13 cellular contexts compared by ENCODE assay signal in genomic region chr21:46095814-46096595, GRCh38. TPM values are rescaled to one million over a fixed set of nuclear protein-coding genes. Genes with fewer than 3 reads are reported as not detected.
A peak's percentile ranks its signal among the peaks of the same experiment; 100 is the strongest.
DNase-seq lines count a peak whose midpoint lies in the region; ATAC-seq and TF ChIP-seq lines count a peak whose summit lies in the region.
"Had no signal": no experiment of that assay in that cellular context is flagged by ENCODE, and none has a peak within 500 bp of the region (broad histone marks: within the 10 kb centered on the region; RNA-seq: fewer than 3 reads in every experiment).

No MANE protein-coding gene starts in this region.

- H4K8ac ChIP-seq in H9 (replicated peaks; ENCODE audit: insufficient read length, low read depth, low read length), result no peak overlapping the region

- H3K27ac Mint-ChIP-seq in CD8-positive, alpha-beta memory T cell, result peak overlapping the region in 2 of 8 donors; percentile 7 to 24
- H3K27ac Mint-ChIP-seq in H9, result no peak overlapping the region; a peak in 1 of 7 replicates
- H3K27ac Mint-ChIP-seq: stimulated activated naive CD8-positive, alpha-beta T cell treated with anti-CD3 and anti-CD28 coated beads, Interleukin-15, amount 100 ng/mL, for 72 hours had no signal

- no peak overlapping the region for H3K9ac ChIP-seq in H9 (ENCODE audit: extremely low read depth, insufficient read length, low read length)

- no peak for TF ChIP-seq EP300 in gastroesophageal sphincter (IDR thresholded peaks at IDR 0.05)

- no peak overlapping the region for H4K91ac ChIP-seq in H9 (ENCODE audit: insufficient read length, low read depth, low read length)

- CTCF ChIA-PET in CD8-positive, alpha-beta memory T cell (lab: Charles Lee), result no interaction called here

- peaks cover 8% of the 10 kb centered on the region for H3K23me2 ChIP-seq in H9 (ENCODE audit: insufficient read length, low read depth, low read length, poor library complexity, severe bottlenecking)

- H3K36me3 Mint-ChIP-seq in CD8-positive, alpha-beta memory T cell, result no peaks in the 10 kb centered on the region
- peaks cover 15 to 21% (median 15%) of the 10 kb centered on the region in 3 experiments for H3K36me3 Mint-ChIP-seq in H9 (ENCODE audit: insufficient read depth in 1 of 3, low read depth in 3 of 3)

- no peak for TF ChIP-seq POLR2A in gastroesophageal sphincter (IDR thresholded peaks at IDR 0.05)

- H3K23ac ChIP-seq in H9 (ENCODE audit: insufficient read length, low read depth, low read length), result no peak overlapping the region

- no peaks in the 10 kb centered on the region for H3K4me1 ChIP-seq in CD8-positive, alpha-beta memory T cell (ENCODE audit: insufficient read depth, low read length)
- H3K4me1 ChIP-seq in H9 (ENCODE audit: insufficient read depth, low read length), result no peaks in the 10 kb centered on the region; the same call in 1 of the 2 replicates
- peaks cover 6 to 88% (median 27%) of the 10 kb centered on the region in 3 donors for H3K4me1 ChIP-seq in gastroesophageal sphincter

- H3K18ac ChIP-seq in H9 (ENCODE audit: insufficient read length, low read depth, low read length), result no peak overlapping the region

- H3K4me3 ChIP-seq in CD8-positive, alpha-beta memory T cell (ENCODE audit: low read length), result no peak overlapping the region
- H3K4me3 ChIP-seq in gastroesophageal sphincter, result no peak overlapping the region

- no peak overlapping the region for H3T11ph ChIP-seq in H9 (ENCODE audit: low read length)

- no CpG with 5 or more reads among the region's 12 CpGs for WGBS in H9 (ENCODE audit: extremely low coverage, insufficient read length, low lambda C conversion rate)
- 85 to 95% methylated on average over 4 of the region's 12 CpGs for WGBS in gastroesophageal sphincter (ENCODE audit: low coverage in 1 of 2), 2 donors

- ATAC-seq in gastroesophageal sphincter, result no peak
- ATAC-seq in HG02798 (IDR thresholded peaks at IDR 0.05; ENCODE audit: poor library complexity, unreplicated experiment), result no peak
- ATAC-seq: activated T-cell treated with anti-CD3 and anti-CD28 coated beads, Interleukin-2, amount 50 U/mL, for 4 hours; stimulated activated naive CD8-positive, alpha-beta T cell treated with anti-CD3 and anti-CD28 coated beads, Interleukin-15, amount 100 ng/mL, for 72 hours had no signal

- H2BK5ac ChIP-seq in H9 (ENCODE audit: insufficient read length, low read length), result no peak overlapping the region

- no peaks in the 10 kb centered on the region for H3K27me3 ChIP-seq in CD8-positive, alpha-beta memory T cell (ENCODE audit: insufficient read depth, low read length, poor library complexity, severe bottlenecking)
- peaks cover 5% of the 10 kb centered on the region; the same call in 1 of the 2 replicates for H3K27me3 ChIP-seq in H9 (ENCODE audit: insufficient read depth, low read length)
- peaks cover 5% of the 10 kb centered on the region for H3K27me3 ChIP-seq in gastroesophageal sphincter

- no peaks in the 10 kb centered on the region for H3K36me3 ChIP-seq in CD8-positive, alpha-beta memory T cell (ENCODE audit: insufficient read depth, low read length)
- H3K36me3 ChIP-seq in gastroesophageal sphincter, result no peaks in the 10 kb centered on the region

- no peak overlapping the region for H3K4ac ChIP-seq in H9 (ENCODE audit: low read depth, low read length)

- no peak overlapping the region for H3K27ac ChIP-seq in CD8-positive, alpha-beta memory T cell (ENCODE audit: low read depth, low read length)
- H3K27ac ChIP-seq in H9 (ENCODE audit: insufficient read length, low read depth, low read length) (no peak overlapping the region), gastroesophageal sphincter (peak overlapping the region; percentile 98 to 100 (median 98)), substantia nigra (ENCODE audit: low read depth, low read length, poor library complexity, severe bottlenecking) (no peak overlapping the region)

- no peak overlapping the region for H2AFZ ChIP-seq in H9 (ENCODE audit: low read length)

- H2AK5ac ChIP-seq in H9 (ENCODE audit: insufficient read length, low read length), result no peak overlapping the region

- POLR2A ChIA-PET in CD8-positive, alpha-beta memory T cell (lab: Charles Lee), result no interaction called here

- intact Hi-C loops in posterior vena cava (cut with DNase I), result loop anchor here (5.0 kb wide), 2 partner anchors 104 to 124 kb away; no protein-coding TSS in a partner anchor

- H3K14ac ChIP-seq in H9 (ENCODE audit: insufficient read depth, low read length), result no peak overlapping the region

- H4K20me1 ChIP-seq in H9 (ENCODE audit: control insufficient read depth, insufficient read depth, insufficient read length), result no peaks in the 10 kb centered on the region

- peaks cover 0 to 6% (median 0%) of the 10 kb centered on the region in 5 donors for H3K9me3 Mint-ChIP-seq in CD8-positive, alpha-beta memory T cell
- H3K9me3 Mint-ChIP-seq in H9, result peaks cover 19 to 33% of the 10 kb centered on the region in 2 experiments
- H3K9me3 Mint-ChIP-seq: activated T-cell treated with anti-CD3 and anti-CD28 coated beads, Interleukin-2, amount 50 U/mL, for 4 hours had no signal

- H3K27me3 Mint-ChIP-seq in CD8-positive, alpha-beta memory T cell, result peaks cover 13 to 19% of the 10 kb centered on the region in 2 donors
- H3K27me3 Mint-ChIP-seq in H9 (ENCODE audit: low read depth), result peaks cover 23% of the 10 kb centered on the region

- peak in 1 of 5 donors; percentile 33 for DNase-seq in CD8-positive, alpha-beta memory T cell
- DNase-seq in H9 (peak; percentile 16), posterior vena cava (ENCODE audit: low spot score) (peak; percentile 73), substantia nigra (lab: John Stamatoyannopoulos, UW) (no peak), iPS-NIHi11 (ENCODE audit: low spot score) (no peak), occipital lobe (lab: John Stamatoyannopoulos, UW) (no peak)
- DNase-seq: activated T-cell treated with anti-CD3 and anti-CD28 coated beads, Interleukin-2, amount 50 U/mL, for 4 hours; effector memory CD4-positive, alpha-beta T cell; foreskin melanocyte had no signal

- H3K79me1 ChIP-seq in H9 (ENCODE audit: insufficient read depth, low read depth, low read length, poor library complexity, severe bottlenecking), result no peaks in the 10 kb centered on the region

- no peak overlapping the region for H2BK12ac ChIP-seq in H9 (ENCODE audit: insufficient read length, low read depth, low read length)

- no peak overlapping the region for H2BK15ac ChIP-seq in H9 (ENCODE audit: low read depth, low read length)

- H3K4me2 ChIP-seq in H9 (ENCODE audit: insufficient read depth, insufficient read length, low read length), result no peak overlapping the region

- H3K79me2 ChIP-seq in H9 (ENCODE audit: insufficient read depth, low read length), result no peaks in the 10 kb centered on the region; the same call in 1 of the 2 replicates

- H3K4me1 Mint-ChIP-seq in CD8-positive, alpha-beta memory T cell, result peaks cover 15 to 31% (median 19%) of the 10 kb centered on the region in 3 donors
- H3K4me1 Mint-ChIP-seq in H9, result peaks cover 6 to 9% of the 10 kb centered on the region in 2 experiments

- H3K9me3 ChIP-seq in CD8-positive, alpha-beta memory T cell (ENCODE audit: low read length), result no peaks in the 10 kb centered on the region
- H3K9me3 ChIP-seq in H9 (ENCODE audit: control insufficient read depth, low read depth, low read length) (peaks cover 17% of the 10 kb centered on the region), gastroesophageal sphincter (no peaks in the 10 kb centered on the region)

- H2BK120ac ChIP-seq in H9 (ENCODE audit: low read depth, low read length, poor library complexity, severe bottlenecking), result no peak overlapping the region

- H4K5ac ChIP-seq in H9 (ENCODE audit: insufficient read length, low read depth, low read length), result no peak overlapping the region

- H3K4me3 Mint-ChIP-seq in CD8-positive, alpha-beta memory T cell, result peak overlapping the region in 5 of 7 donors; percentile 28 to 71 (median 40)
- peak overlapping the region in 1 of 2 experiments; percentile 43; a peak in 2 of 5 replicates for H3K4me3 Mint-ChIP-seq in H9

- H2BK20ac ChIP-seq in H9 (ENCODE audit: low read depth, low read length, poor library complexity, severe bottlenecking), result no peak overlapping the region

- TF ChIP-seq CTCF in H9 (conservative IDR thresholded peaks at IDR 0.05), result no peak
- TF ChIP-seq CTCF in gastroesophageal sphincter (IDR thresholded peaks at IDR 0.05), result no peak

- H3K56ac ChIP-seq in H9 (ENCODE audit: insufficient read length, low read depth, low read length), result no peak overlapping the region

RNA-seq across cellular contexts. Expression of gene COL6A2, which starts 1.9 kb away (rescaled TPM):
- 10 to 100 TPM; 22.8 to 25.1 TPM for total RNA-seq in CD8-positive, alpha-beta memory T cell
- polyA plus RNA-seq in CD8-positive, alpha-beta memory T cell, result 17.4 TPM
- 124 and 129 TPM in 2 replicates for total RNA-seq in H9 (2021)
- total RNA-seq in gastroesophageal sphincter, result 1,000 to 10,000 TPM in 3 of 4 donors, 100 to 1,000 TPM in 1; 720 to 1,286 (median 1,215) TPM
- total RNA-seq in posterior vena cava, result 1,000 to 10,000 TPM; 1,504 to 1,642 TPM
- total RNA-seq in occipital lobe, result 37.1 TPM

RNA-seq across cellular contexts. Expression of gene FTCD, which starts 59.4 kb away (rescaled TPM):
- total RNA-seq in CD8-positive, alpha-beta memory T cell, result not detected
- not detected for polyA plus RNA-seq in CD8-positive, alpha-beta memory T cell
- total RNA-seq in H9 (2021), result 6.7 and 6.8 TPM in 2 replicates
- total RNA-seq in gastroesophageal sphincter, result 1 to 10 TPM in 1 of 4 donors, under 1 TPM in 1, not detected in 2; 0.31 to 1.5 TPM
- 1 to 10 TPM in 1 of 2 donors, under 1 TPM in 1; 0.29 to 1.2 TPM for total RNA-seq in posterior vena cava
- total RNA-seq in occipital lobe, result not detected
- total RNA-seq: SK-MEL-5 had no signal

Comparison
In these comparisons a context has a peak if more than half of its experiments do, and no peak if none do; other contexts are left out.
1. DNase-seq: peak in H9 (single experiment) and posterior vena cava (single experiment); none in substantia nigra (0 of 49), iPS-NIHi11 (single experiment) and occipital lobe (single experiment).
2. H3K27ac ChIP-seq: peak in gastroesophageal sphincter (4 of 4); none in CD8-positive, alpha-beta memory T cell (single experiment), H9 (single experiment) and substantia nigra (single experiment).